ENCODE assay signal across 8 cellular contexts in genomic region chr16:57372372-57373116, GRCh38. TPM values are rescaled to one million over a fixed set of nuclear protein-coding genes. Genes with fewer than 3 reads are reported as not detected.
A peak's percentile ranks its signal among the peaks of the same experiment; 100 is the strongest.
DNase-seq lines count a peak whose midpoint lies in the region; ATAC-seq and TF ChIP-seq lines count a peak whose summit lies in the region.

CX3CL1 (plus strand) TSS chr16:57372490; CDS start chr16:57372569, 79 bp downstream.

- H3K27me3 ChIP-seq in heart right ventricle, result no peaks in the 10 kb centered on the region

- peak within 1 kb of the TSS; percentile 23; the same call in 1 of the 2 replicates for H3K27ac ChIP-seq in VCaP
- H3K27ac ChIP-seq in heart right ventricle, result peak within 1 kb of the TSS; percentile 72 to 97 (median 94)

- intact Hi-C loops in heart right ventricle (cut with DNase I), result loop anchor here in 6 of 10 donors (1.0 to 5.0 kb wide), 7 partner anchors 38 to 72 kb away; no protein-coding TSS in a partner anchor

- peak within 1 kb of the TSS; percentile 42 to 83 (median 70) for H3K4me3 ChIP-seq in heart right ventricle

- WGBS in heart right ventricle, 2 donors, result 10 to 15% methylated on average over 23 of the region's 23 CpGs

- no peaks in the 10 kb centered on the region for H3K36me3 ChIP-seq in heart right ventricle

- H3K9me3 ChIP-seq in heart right ventricle, result no peaks in the 10 kb centered on the region

- DNase-seq in Daoy (ENCODE audit: low read depth) (peak; percentile 64), heart right ventricle (peak; percentile 64 to 83), pons (ENCODE audit: low spot score) (peak; percentile 70), DMS114 treated with DMSO at 0.1 percent for 48 hours (lab: John Stamatoyannopoulos, UW; ENCODE audit: unreplicated experiment) (no peak), NCI-H1105 treated with DMSO at 0.1 percent for 48 hours (lab: John Stamatoyannopoulos, UW) (no peak)

- peaks cover 0 to 59% (median 25%) of the 10 kb centered on the region in 9 donors for H3K4me1 ChIP-seq in heart right ventricle

- TF ChIP-seq CTCF in VCaP (conservative IDR thresholded peaks at IDR 0.05) (no peak), heart right ventricle (IDR thresholded peaks at IDR 0.05) (peak in 7 of 9 donors; percentile 24 to 64 (median 39))

- peak; percentile 70 to 95 (median 89) for ATAC-seq in heart right ventricle
- ATAC-seq in GM21423 (IDR thresholded peaks at IDR 0.05; ENCODE audit: unreplicated experiment), result no peak
- ATAC-seq in GM21447 (IDR thresholded peaks at IDR 0.05; ENCODE audit: unreplicated experiment), result no peak

RNA-seq across cellular contexts. Expression of gene CX3CL1, which starts in this region (rescaled TPM):
- 1.3 and 2.6 TPM in 2 replicates for total RNA-seq in Daoy (2014; rRNA removed; shearing (Covaris generic))
- total RNA-seq in heart right ventricle, result 10 to 100 TPM in 9 of 10 donors, 1 to 10 TPM in 1; 7.8 to 46.3 (median 14.5) TPM
- polyA plus RNA-seq in heart right ventricle, result 10 to 100 TPM; 15.1 to 19.0 TPM

Comparison
In these comparisons a context has a peak if more than half of its experiments do, and no peak if none do; other contexts are left out.
1. DNase-seq: peak in Daoy (single experiment), heart right ventricle (2 of 2) and pons (single experiment); none in DMS114 treated with DMSO at 0.1 percent for 48 hours (single experiment) and NCI-H1105 treated with DMSO at 0.1 percent for 48 hours (single experiment).
2. ATAC-seq: peak in heart right ventricle (8 of 8); none in GM21423 (single experiment) and GM21447 (single experiment).